ENCODE assay signal across 28 cellular contexts in genomic region chr11:33944345-33944692, GRCh38.
"Had no signal": no experiment of that assay in that cellular context is flagged by ENCODE, and none has a peak within 500 bp of the region (broad histone marks: within the 10 kb centered on the region; RNA-seq: fewer than 3 reads in every experiment).

No MANE protein-coding gene starts in this region.

- H3K4me1 Mint-ChIP-seq: stimulated activated effector memory CD8-positive, alpha-beta T cell treated with anti-CD3 and anti-CD28 coated beads, Interleukin-12 subunit alpha, Interleukin-12 subunit beta, amount 100 ng/mL, for 72 hours; stimulated activated naive CD8-positive, alpha-beta T cell treated with anti-CD3 and anti-CD28 coated beads, Interleukin-15, amount 100 ng/mL, for 72 hours had no signal

- H3K9me3 ChIP-seq: stomach, suprapubic skin, testis, thoracic aorta, thyroid gland, tibial artery, tibial nerve, transverse colon, upper lobe of left lung, upper lobe of right lung, uterus, vagina had no signal

- H3K27ac ChIP-seq: stomach, suprapubic skin, testis, thyroid gland, tibial artery, tibial nerve, transverse colon, upper lobe of left lung, upper lobe of right lung, uterus had no signal

- H3K27ac Mint-ChIP-seq: stimulated activated effector memory CD8-positive, alpha-beta T cell treated with anti-CD3 and anti-CD28 coated beads, Interleukin-12 subunit alpha, Interleukin-12 subunit beta, amount 100 ng/mL, for 72 hours; stimulated activated memory B cell treated with anti-CD40 and anti-IgM and Interleukin-4, amounts not matched to agents 10 μg/mL and 1 μg/mL and 100 μg/mL, for 72 hours; stimulated activated naive CD8-positive, alpha-beta T cell treated with anti-CD3 and anti-CD28 coated beads, Interleukin-15, amount 100 ng/mL, for 72 hours; stimulated activated naive CD8-positive, alpha-beta T cell treated with anti-CD3 and anti-CD28 coated beads, Interleukin-15, Interleukin-2, amounts not matched to agents 100 ng/mL and 50 ng/mL, for 24 hours; type B pancreatic cell had no signal

- H3K4me1 ChIP-seq: testis, upper lobe of right lung, uterus had no signal

- H3K36me3 Mint-ChIP-seq: stimulated activated effector memory CD8-positive, alpha-beta T cell treated with anti-CD3 and anti-CD28 coated beads, Interleukin-12 subunit alpha, Interleukin-12 subunit beta, amount 100 ng/mL, for 72 hours; stimulated activated memory B cell treated with anti-CD40 and anti-IgM and Interleukin-4, amounts not matched to agents 10 μg/mL and 1 μg/mL and 100 μg/mL, for 72 hours; type B pancreatic cell had no signal

- H3K4me3 ChIP-seq: stomach, suprapubic skin, testis, thoracic aorta, thyroid gland, tibial artery, tibial nerve, transverse colon, upper lobe of left lung, upper lobe of right lung, uterus, vagina had no signal

- ATAC-seq: stimulated activated effector memory CD8-positive, alpha-beta T cell treated with anti-CD3 and anti-CD28 coated beads, Interleukin-12 subunit alpha, Interleukin-12 subunit beta, amount 100 ng/mL, for 72 hours; stimulated activated memory B cell treated with anti-CD40 and anti-IgM and Interleukin-4, amounts not matched to agents 10 μg/mL and 1 μg/mL and 100 μg/mL, for 72 hours; stimulated activated naive CD8-positive, alpha-beta T cell treated with anti-CD3 and anti-CD28 coated beads, Interleukin-15, amount 100 ng/mL, for 72 hours; stimulated activated naive CD8-positive, alpha-beta T cell treated with anti-CD3 and anti-CD28 coated beads, Interleukin-15, Interleukin-2, amounts not matched to agents 100 U/mL and 50 U/mL, for 24 hours; upper lobe of right lung had no signal

- H3K27me3 ChIP-seq: stomach, suprapubic skin, testis, thyroid gland, tibial artery, tibial nerve, transverse colon, upper lobe of left lung, upper lobe of right lung, uterus, vagina had no signal

- H3K9me3 Mint-ChIP-seq: stimulated activated effector memory CD8-positive, alpha-beta T cell treated with anti-CD3 and anti-CD28 coated beads, Interleukin-12 subunit alpha, Interleukin-12 subunit beta, amount 100 ng/mL, for 72 hours; stimulated activated memory B cell treated with anti-CD40 and anti-IgM and Interleukin-4, amounts not matched to agents 10 μg/mL and 1 μg/mL and 100 μg/mL, for 72 hours; stimulated activated naive CD8-positive, alpha-beta T cell treated with anti-CD3 and anti-CD28 coated beads, Interleukin-15, amount 100 ng/mL, for 72 hours; stimulated activated naive CD8-positive, alpha-beta T cell treated with anti-CD3 and anti-CD28 coated beads, Interleukin-15, Interleukin-2, amounts not matched to agents 100 ng/mL and 50 ng/mL, for 24 hours; type B pancreatic cell had no signal

- H3K4me3 Mint-ChIP-seq: stimulated activated effector memory CD8-positive, alpha-beta T cell treated with anti-CD3 and anti-CD28 coated beads, Interleukin-12 subunit alpha, Interleukin-12 subunit beta, amount 100 ng/mL, for 72 hours; stimulated activated memory B cell treated with anti-CD40 and anti-IgM and Interleukin-4, amounts not matched to agents 10 μg/mL and 1 μg/mL and 100 μg/mL, for 72 hours; stimulated activated naive CD8-positive, alpha-beta T cell treated with anti-CD3 and anti-CD28 coated beads, Interleukin-15, amount 100 ng/mL, for 72 hours; stimulated activated naive CD8-positive, alpha-beta T cell treated with anti-CD3 and anti-CD28 coated beads, Interleukin-15, Interleukin-2, amounts not matched to agents 100 ng/mL and 50 ng/mL, for 24 hours; type B pancreatic cell had no signal

- H3K27me3 Mint-ChIP-seq: stimulated activated memory B cell treated with anti-CD40 and anti-IgM and Interleukin-4, amounts not matched to agents 10 μg/mL and 1 μg/mL and 100 μg/mL, for 72 hours; type B pancreatic cell had no signal

- FAIRE-seq: urothelium cell line had no signal

- H3K36me3 ChIP-seq: stomach, suprapubic skin, thoracic aorta, thyroid gland, tibial artery, tibial nerve, transverse colon, upper lobe of left lung, upper lobe of right lung, uterus, vagina had no signal

- DNase-seq: stimulated activated CD4-positive, alpha-beta T cell treated with anti-CD3 and anti-CD28 coated beads, Interleukin-2, amount 100 ng/mL, for 48 hours; stimulated activated CD4-positive, alpha-beta T cell treated with anti-CD3 and anti-CD28 coated beads, Interleukin-4, amount 100 ng/mL, for 1 hour; stimulated activated CD4-positive, alpha-beta T cell treated with anti-CD3 and anti-CD28 coated beads, Interleukin-4, amount 100 ng/mL, for 24 hours; stimulated activated CD4-positive, alpha-beta T cell treated with anti-CD3 and anti-CD28 coated beads, Interleukin-4, amount 100 ng/mL, for 4 hours; stimulated activated CD8-positive, alpha-beta memory T cell treated with anti-CD3 and anti-CD28 coated beads, Interleukin-4, amount 100 ng/mL, for 48 hours; stimulated activated naive CD4-positive, alpha-beta T cell; stimulated activated naive CD4-positive, alpha-beta T cell treated with Interleukin-2 at 50 U/mL for 16 hours; stimulated activated naive CD8-positive, alpha-beta T cell treated with anti-CD3 and anti-CD28 coated beads, Interleukin-15, amount 100 ng/mL, for 72 hours; stimulated activated naive CD8-positive, alpha-beta T cell treated with anti-CD3 and anti-CD28 coated beads, Interleukin-15, Interleukin-2, amounts not matched to agents 100 U/mL and 50 U/mL, for 24 hours; stomach; substantia nigra; testis; thyroid gland; tibial artery; transverse colon; trophoblast cell; upper lobe of left lung; upper lobe of right lung; uterus had no signal
